ENCODE assay signal across 13 cellular contexts in genomic region chr19:45113628-45114027, GRCh38. TPM values are rescaled to one million over a fixed set of nuclear protein-coding genes. Genes with fewer than 3 reads are reported as not detected.
DNase-seq lines count a peak whose midpoint lies in the region; ATAC-seq and TF ChIP-seq lines count a peak whose summit lies in the region.
"Had no signal": no experiment of that assay in that cellular context is flagged by ENCODE, and none has a peak within 500 bp of the region (broad histone marks: within the 10 kb centered on the region; RNA-seq: fewer than 3 reads in every experiment).

No MANE protein-coding gene starts in this region.

- intact Hi-C loops in Caco-2 (cut with micrococcal nuclease; ENCODE audit: unreplicated experiment) = no loop called here
- intact Hi-C loops in mucosa of descending colon (cut with DNase I, micrococcal nuclease) = no loop called here
- intact Hi-C loops in activated CD4-positive, alpha-beta T cell treated with anti-CD3 and anti-CD28 coated beads, Interleukin-2, amount 10 ng/mL, durations not matched to agents 24 days and 14 days (cut with micrococcal nuclease) = no loop called here

- CTCF ChIA-PET in Caco-2 (lab: Charles Lee) = no interaction called here

- H3F3A ChIP-seq in OCI-LY1 (ENCODE audit: insufficient read depth, low read length) = no peaks in the 10 kb centered on the region

- DNase-seq in Caco-2 = peak; percentile 59 to 68
- DNase-seq in NCI-H146 treated with DMSO at 0.1 percent for 48 hours (lab: John Stamatoyannopoulos, UW; ENCODE audit: unreplicated experiment) = peak; percentile 97
- peak; percentile 74 to 81 (median 77) for DNase-seq in mucosa of descending colon
- DNase-seq in NCI-H1694 treated with DMSO at 0.1 percent for 48 hours (lab: John Stamatoyannopoulos, UW) = no peak
- no peak for DNase-seq in T-helper 9 cell
- no peak for DNase-seq in activated CD4-positive, alpha-beta T cell treated with anti-CD3 and anti-CD28 coated beads, Interleukin-2, amount 10 ng/mL, durations not matched to agents 24 days and 14 days
- DNase-seq: effector memory CD8-positive, alpha-beta T cell; GF-D8; left cardiac atrium; MV-4-11; stimulated activated CD4-positive, alpha-beta T cell treated with anti-CD3 and anti-CD28 coated beads, Interleukin-15, amount 100 ng/mL, for 24 hours had no signal

- H3K4me1 ChIP-seq in Caco-2 (peaks cover 24% of the 10 kb centered on the region), OCI-LY1 (ENCODE audit: insufficient read depth, low read length, severe bottlenecking) (peaks cover 85% of the 10 kb centered on the region), mucosa of descending colon (ENCODE audit: low read depth) (peaks cover 57% of the 10 kb centered on the region)

- H4K20me1 ChIP-seq in OCI-LY1 (ENCODE audit: insufficient read depth, low read length) = no peaks in the 10 kb centered on the region

- ATAC-seq in mucosa of descending colon = peak; percentile 86
- ATAC-seq in GM21825 (IDR thresholded peaks at IDR 0.05; ENCODE audit: unreplicated experiment) = no peak
- ATAC-seq: effector memory CD8-positive, alpha-beta T cell; left cardiac atrium had no signal

- H3K27me3 ChIP-seq in Caco-2 (replicated peaks; ENCODE audit: control insufficient read depth, insufficient read depth, low read length) (no peaks in the 10 kb centered on the region), OCI-LY1 (ENCODE audit: insufficient read depth, low read length) (no peaks in the 10 kb centered on the region)

- H3K9me3 ChIP-seq in Caco-2 (no peaks in the 10 kb centered on the region), OCI-LY1 (ENCODE audit: low read length) (no peaks in the 10 kb centered on the region), mucosa of descending colon (no peaks in the 10 kb centered on the region)

- no peak overlapping the region for H3K4me3 ChIP-seq in Caco-2 (ENCODE audit: low read depth, low read length)
- no peak overlapping the region for H3K4me3 ChIP-seq in OCI-LY1 (ENCODE audit: low read depth, low read length, poor library complexity, severe bottlenecking)
- H3K4me3 ChIP-seq in mucosa of descending colon = no peak overlapping the region

- peaks cover 14% of the 10 kb centered on the region for H3K36me3 Mint-ChIP-seq in Caco-2 (ENCODE audit: insufficient read depth, unreplicated experiment)
- no peaks in the 10 kb centered on the region for H3K36me3 Mint-ChIP-seq in activated CD4-positive, alpha-beta T cell treated with anti-CD3 and anti-CD28 coated beads, Interleukin-2, amount 10 ng/mL, durations not matched to agents 24 days and 14 days (ENCODE audit: low read depth)

- no peaks in the 10 kb centered on the region for H3K9me2 ChIP-seq in OCI-LY1 (ENCODE audit: low read depth, low read length)

- no peak overlapping the region for H3K4me3 Mint-ChIP-seq in Caco-2 (ENCODE audit: unreplicated experiment)
- no peak overlapping the region for H3K4me3 Mint-ChIP-seq in activated CD4-positive, alpha-beta T cell treated with anti-CD3 and anti-CD28 coated beads, Interleukin-2, amount 10 ng/mL, durations not matched to agents 24 days and 14 days
- H3K4me3 Mint-ChIP-seq: effector memory CD8-positive, alpha-beta T cell had no signal

- H3K9me3 Mint-ChIP-seq in Caco-2 (ENCODE audit: unreplicated experiment) = no peaks in the 10 kb centered on the region
- H3K9me3 Mint-ChIP-seq in activated CD4-positive, alpha-beta T cell treated with anti-CD3 and anti-CD28 coated beads, Interleukin-2, amount 10 ng/mL, durations not matched to agents 24 days and 14 days = no peaks in the 10 kb centered on the region
- H3K9me3 Mint-ChIP-seq: effector memory CD8-positive, alpha-beta T cell had no signal

- peaks cover 20% of the 10 kb centered on the region for H3K4me1 Mint-ChIP-seq in Caco-2 (ENCODE audit: low read depth, unreplicated experiment)
- H3K4me1 Mint-ChIP-seq in activated CD4-positive, alpha-beta T cell treated with anti-CD3 and anti-CD28 coated beads, Interleukin-2, amount 10 ng/mL, durations not matched to agents 24 days and 14 days = peaks cover 23% of the 10 kb centered on the region

- POLR2A ChIA-PET in Caco-2 (lab: Charles Lee) = interaction anchor here (0.6 to 1.4 kb wide), 3 partner anchors 21 to 91 kb away, joined by 3 to 4 read pairs (median 3); partner anchors contain the start of gene PPP1R37

- TF ChIP-seq CTCF in Caco-2 (IDR thresholded peaks at IDR 0.05; ENCODE audit: insufficient read depth in 1 of 2, low read depth in 1 of 2, low read length in 1 of 2, severe bottlenecking in 1 of 2, unreplicated experiment in 1 of 2) (no peak), OCI-LY1 (IDR thresholded peaks at IDR 0.05; ENCODE audit: low read length) (no peak), mucosa of descending colon (IDR thresholded peaks at IDR 0.05) (no peak)

- peak overlapping the region; percentile 84 for H3K27ac ChIP-seq in OCI-LY1 (ENCODE audit: low read depth, low read length, poor library complexity, severe bottlenecking)

- 0 out of 2 replicates have a peak, but pooled peaks cover 4% of the 10 kb centered on the region for H3K79me2 ChIP-seq in OCI-LY1 (ENCODE audit: insufficient read depth, low read length)

- peak overlapping the region; percentile 17; the same call in 1 of the 2 replicates for H3K9ac ChIP-seq in OCI-LY1 (ENCODE audit: low read length)

- H3K4me2 ChIP-seq in OCI-LY1 (ENCODE audit: low read length) = peak overlapping the region; percentile 35; the same call in 1 of the 2 replicates

- H3K27ac Mint-ChIP-seq in Caco-2 (ENCODE audit: unreplicated experiment) = peak overlapping the region; percentile 45
- no peak overlapping the region for H3K27ac Mint-ChIP-seq in activated CD4-positive, alpha-beta T cell treated with anti-CD3 and anti-CD28 coated beads, Interleukin-2, amount 10 ng/mL, durations not matched to agents 24 days and 14 days
- H3K27ac Mint-ChIP-seq: effector memory CD8-positive, alpha-beta T cell had no signal

- no peaks in the 10 kb centered on the region for H3K36me3 ChIP-seq in Caco-2 (ENCODE audit: control insufficient read depth, insufficient read depth, low read length)
- H3K36me3 ChIP-seq in OCI-LY1 (ENCODE audit: insufficient read depth, low read length) = no peaks in the 10 kb centered on the region
- H3K36me3 ChIP-seq in mucosa of descending colon (ENCODE audit: low read depth) = no peaks in the 10 kb centered on the region

- BruUV-seq in Caco-2 (replicated peaks; lab: Mats Ljungman, UMichigan) = no TSS peak

- H3K27me3 Mint-ChIP-seq in Caco-2 (ENCODE audit: insufficient read depth, unreplicated experiment) = no peaks in the 10 kb centered on the region
- H3K27me3 Mint-ChIP-seq in activated CD4-positive, alpha-beta T cell treated with anti-CD3 and anti-CD28 coated beads, Interleukin-2, amount 10 ng/mL, durations not matched to agents 24 days and 14 days = no peaks in the 10 kb centered on the region
- H3K27me3 Mint-ChIP-seq: effector memory CD8-positive, alpha-beta T cell had no signal

- no peak overlapping the region for H2AFZ ChIP-seq in OCI-LY1 (ENCODE audit: low read length)

RNA-seq across cellular contexts. Expression of gene PPP1R37, which starts 20.6 kb away (rescaled TPM):
- total RNA-seq in Caco-2 (2022) (42.1 and 47.7 TPM in 2 replicates), mucosa of descending colon (10 to 100 TPM; 27.2 to 33.6 (median 31.7) TPM)
- total RNA-seq in activated CD4-positive, alpha-beta T cell treated with anti-CD3 and anti-CD28 coated beads, Interleukin-2, amount 10 ng/mL, durations not matched to agents 24 days and 14 days = 20.3 and 21.8 TPM in 2 replicates

RNA-seq across cellular contexts. Expression of gene GEMIN7, which starts 34.6 kb away (rescaled TPM):
- total RNA-seq in Caco-2 (2022) (45.8 and 49.3 TPM in 2 replicates), mucosa of descending colon (10 to 100 TPM; 14.4 to 22.6 (median 21.8) TPM)
- total RNA-seq in activated CD4-positive, alpha-beta T cell treated with anti-CD3 and anti-CD28 coated beads, Interleukin-2, amount 10 ng/mL, durations not matched to agents 24 days and 14 days = 51.5 and 54.3 TPM in 2 replicates

RNA-seq across cellular contexts. Expression of gene ZNF296, which starts 37.4 kb away (rescaled TPM):
- total RNA-seq in Caco-2 (2022) = 8.4 and 9.4 TPM in 2 replicates
- total RNA-seq in mucosa of descending colon = 1 to 10 TPM; 2.8 to 5.0 (median 4.9) TPM
- total RNA-seq in activated CD4-positive, alpha-beta T cell treated with anti-CD3 and anti-CD28 coated beads, Interleukin-2, amount 10 ng/mL, durations not matched to agents 24 days and 14 days = 4.7 and 5.3 TPM in 2 replicates

RNA-seq across cellular contexts. Expression of gene NKPD1, which starts 47.2 kb away (rescaled TPM):
- total RNA-seq in Caco-2 (2022) = 2.4 and 2.9 TPM in 2 replicates
- not detected for total RNA-seq in mucosa of descending colon
- 0.16 and 0.28 TPM in 2 replicates for total RNA-seq in activated CD4-positive, alpha-beta T cell treated with anti-CD3 and anti-CD28 coated beads, Interleukin-2, amount 10 ng/mL, durations not matched to agents 24 days and 14 days

Comparison
In these comparisons a context has a peak if more than half of its experiments do, and no peak if none do; other contexts are left out.
1. DNase-seq: peak in Caco-2 (2 of 2), NCI-H146 treated with DMSO at 0.1 percent for 48 hours (single experiment) and mucosa of descending colon (3 of 3); none in NCI-H1694 treated with DMSO at 0.1 percent for 48 hours (single experiment), T-helper 9 cell (single experiment) and activated CD4-positive, alpha-beta T cell treated with anti-CD3 and anti-CD28 coated beads, Interleukin-2, amount 10 ng/mL, durations not matched to agents 24 days and 14 days (single experiment).